9 cellular contexts compared by ENCODE assay signal in the genomic region with DNA sequence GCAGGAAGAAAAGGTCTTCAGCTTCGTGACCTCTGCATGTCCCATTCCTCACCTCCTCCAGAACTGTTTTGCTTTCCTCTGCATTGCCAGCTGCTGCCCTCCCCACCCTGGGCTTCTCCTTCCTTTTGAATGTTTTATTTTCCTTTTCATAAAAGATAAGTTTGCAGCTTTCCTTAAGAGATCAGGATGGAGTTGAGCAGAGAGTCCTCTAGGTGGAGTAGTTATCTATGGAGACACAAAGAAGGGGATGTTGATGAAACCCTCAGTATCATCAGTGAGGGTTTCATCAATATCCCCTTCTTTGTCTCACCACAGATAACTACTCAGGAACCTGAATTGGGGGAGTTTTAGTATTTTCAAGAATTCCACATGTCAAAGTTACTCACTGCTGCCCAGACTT. TPM values are rescaled to one million over a fixed set of nuclear protein-coding genes. Genes with fewer than 3 reads are reported as not detected.
DNase-seq lines count a peak whose midpoint lies in the region; ATAC-seq, FAIRE-seq and TF ChIP-seq lines count a peak whose summit lies in the region.
"Had no signal": no experiment of that assay in that cellular context is flagged by ENCODE, and none has a peak within 500 bp of the region (broad histone marks: within the 10 kb centered on the region; RNA-seq: fewer than 3 reads in every experiment).

No MANE protein-coding gene starts in this region.

- H3K9me3 ChIP-seq in astrocyte (ENCODE audit: insufficient read depth, low read depth, low read length) = no peaks in the 10 kb centered on the region

- ATAC-seq in memory B cell (ENCODE audit: low read depth) (peak; percentile 65), HG03045 (IDR thresholded peaks at IDR 0.05; ENCODE audit: unreplicated experiment) (no peak), GM21576 (IDR thresholded peaks at IDR 0.05; ENCODE audit: unreplicated experiment) (no peak), GM21737 (IDR thresholded peaks at IDR 0.05; ENCODE audit: unreplicated experiment) (no peak)

- H3K4me1 Mint-ChIP-seq in astrocyte (ENCODE audit: low read depth, unreplicated experiment) (peaks cover 8% of the 10 kb centered on the region), memory B cell (no peaks in the 10 kb centered on the region)

- H3K27me3 ChIP-seq in astrocyte (ENCODE audit: insufficient read depth, low read length) = peaks cover 9% of the 10 kb centered on the region

- no peak overlapping the region for H2AFZ ChIP-seq in astrocyte (ENCODE audit: low read depth, low read length)

- no peak overlapping the region for H3K9ac ChIP-seq in astrocyte (ENCODE audit: low read length)

- DNase-seq in DMS114 treated with DMSO at 0.1 percent for 48 hours (lab: John Stamatoyannopoulos, UW; ENCODE audit: unreplicated experiment) (peak; percentile 46), HPDE6-E6E7 (ENCODE audit: extremely low spot score) (peak; percentile 45), astrocyte (ENCODE audit: low read depth) (no peak), memory B cell (ENCODE audit: low spot score in 2 of 2) (no peak), NCI-H1105 (lab: John Stamatoyannopoulos, UW) (no peak)

- H3K4me3 Mint-ChIP-seq in astrocyte (ENCODE audit: unreplicated experiment) = no peak overlapping the region
- no peak overlapping the region for H3K4me3 Mint-ChIP-seq in memory B cell
- H3K4me3 Mint-ChIP-seq: stimulated activated naive CD8-positive, alpha-beta T cell treated with anti-CD3 and anti-CD28 coated beads, Interleukin-15, Interleukin-2, amounts not matched to agents 100 ng/mL and 50 ng/mL, for 24 hours had no signal

- no peak overlapping the region for H3K4me3 ChIP-seq in astrocyte (ENCODE audit: insufficient read depth, low read depth, low read length)

- H3K36me3 ChIP-seq in astrocyte (ENCODE audit: insufficient read depth, low read length) = no peaks in the 10 kb centered on the region

- H3K27me3 Mint-ChIP-seq in astrocyte (ENCODE audit: low read depth, unreplicated experiment) = peaks cover 1% of the 10 kb centered on the region
- peaks cover 10% of the 10 kb centered on the region for H3K27me3 Mint-ChIP-seq in memory B cell

- H3K36me3 Mint-ChIP-seq in astrocyte (ENCODE audit: low read depth, unreplicated experiment) (no peaks in the 10 kb centered on the region), memory B cell (no peaks in the 10 kb centered on the region)

- H3K4me1 ChIP-seq in astrocyte (ENCODE audit: insufficient read depth, low read length) = no peaks in the 10 kb centered on the region

- H3K27ac ChIP-seq in astrocyte (ENCODE audit: low read depth, low read length) = no peak overlapping the region

- H3K4me2 ChIP-seq in astrocyte (ENCODE audit: low read length) = no peak overlapping the region

- no peaks in the 10 kb centered on the region for H3K79me2 ChIP-seq in astrocyte (ENCODE audit: insufficient read depth, low read length)

- H3K9me3 Mint-ChIP-seq in astrocyte (ENCODE audit: unreplicated experiment) (no peaks in the 10 kb centered on the region), memory B cell (no peaks in the 10 kb centered on the region)
- H3K9me3 Mint-ChIP-seq: stimulated activated naive CD8-positive, alpha-beta T cell treated with anti-CD3 and anti-CD28 coated beads, Interleukin-15, Interleukin-2, amounts not matched to agents 100 ng/mL and 50 ng/mL, for 24 hours had no signal

- no peaks in the 10 kb centered on the region for H4K20me1 ChIP-seq in astrocyte (ENCODE audit: insufficient read depth, low read length)

- TF ChIP-seq CTCF in astrocyte (IDR thresholded peaks at IDR 0.05; ENCODE audit: insufficient read depth, low read depth, low read length) = peak; percentile 45

- no peak overlapping the region for H3K27ac Mint-ChIP-seq in astrocyte (ENCODE audit: unreplicated experiment)
- no peak overlapping the region for H3K27ac Mint-ChIP-seq in memory B cell
- H3K27ac Mint-ChIP-seq: stimulated activated naive CD8-positive, alpha-beta T cell treated with anti-CD3 and anti-CD28 coated beads, Interleukin-15, Interleukin-2, amounts not matched to agents 100 ng/mL and 50 ng/mL, for 24 hours had no signal

- FAIRE-seq in astrocyte (lab: Jason Lieb, UNC) = no peak

RNA-seq across cellular contexts. Expression of gene SLC25A36, which starts 19.0 kb away (rescaled TPM):
- total RNA-seq in astrocyte = 79.3 and 81.0 TPM in 2 replicates

Comparison
In these comparisons a context has a peak if more than half of its experiments do, and no peak if none do; other contexts are left out.
1. DNase-seq: peak in DMS114 treated with DMSO at 0.1 percent for 48 hours (single experiment) and HPDE6-E6E7 (single experiment); none in astrocyte (single experiment), memory B cell (0 of 2) and NCI-H1105 (single experiment).